17 cellular contexts compared by ENCODE assay signal in genomic region chr4:137370206-137370633, GRCh38.
DNase-seq lines count a peak whose midpoint lies in the region; ATAC-seq and TF ChIP-seq lines count a peak whose summit lies in the region.
"Had no signal": no experiment of that assay in that cellular context is flagged by ENCODE, and none has a peak within 500 bp of the region (broad histone marks: within the 10 kb centered on the region; RNA-seq: fewer than 3 reads in every experiment).

No MANE protein-coding gene starts in this region.

- H3K9me2 ChIP-seq in PC-3 (replicated peaks; ENCODE audit: low read length): no peaks in the 10 kb centered on the region

- no peak overlapping the region for H3K9ac ChIP-seq in PC-3 (ENCODE audit: low read length)
- H3K9ac ChIP-seq: BLaER1 had no signal

- H3K9me3 Mint-ChIP-seq in stimulated activated effector memory CD8-positive, alpha-beta T cell treated with anti-CD3 and anti-CD28 coated beads, Interleukin-12 subunit alpha, Interleukin-12 subunit beta, amount 100 ng/mL, for 72 hours: peaks cover 20% of the 10 kb centered on the region
- no peaks in the 10 kb centered on the region for H3K9me3 Mint-ChIP-seq in activated naive CD4-positive, alpha-beta T cell treated with anti-CD3 and anti-CD28 coated beads, Interleukin-2, amount 10 ng/mL, durations not matched to agents 7 days and 5 days
- H3K9me3 Mint-ChIP-seq: GM23338 had no signal

- DNase-seq in EH (ENCODE audit: low read depth) (peak; percentile 77), PC-3 (peak; percentile 60), epithelial cell of esophagus (ENCODE audit: low read depth) (peak; percentile 85), non-pigmented ciliary epithelial cell (ENCODE audit: low read depth) (peak; percentile 36), HuH-7 (ENCODE audit: low spot score) (no peak)
- no peak for DNase-seq in stimulated activated effector memory CD8-positive, alpha-beta T cell treated with anti-CD3 and anti-CD28 coated beads, Interleukin-12 subunit alpha, Interleukin-12 subunit beta, amount 100 ng/mL, for 72 hours (ENCODE audit: low spot score in 2 of 2)
- no peak for DNase-seq in activated naive CD4-positive, alpha-beta T cell treated with anti-CD3 and anti-CD28 coated beads, Interleukin-2, amount 10 ng/mL, durations not matched to agents 7 days and 5 days
- DNase-seq: activated CD8-positive, alpha-beta memory T cell treated with anti-CD3 and anti-CD28 coated beads for 24 hours; activated gamma-delta T cell; MM.1S; NK-92 treated with Interleukin-12 subunit alpha and Interleukin-12 subunit beta, amount 100 ng/mL, for 24 hours had no signal

- H3K4me3 ChIP-seq in PC-3 (ENCODE audit: low read length) (no peak overlapping the region), epithelial cell of esophagus (ENCODE audit: low read length) (no peak overlapping the region)
- H3K4me3 ChIP-seq: BLaER1, cardiac muscle cell, GM23338, prostate gland had no signal

- no peak overlapping the region for H3K27ac Mint-ChIP-seq in stimulated activated effector memory CD8-positive, alpha-beta T cell treated with anti-CD3 and anti-CD28 coated beads, Interleukin-12 subunit alpha, Interleukin-12 subunit beta, amount 100 ng/mL, for 72 hours
- no peak overlapping the region for H3K27ac Mint-ChIP-seq in activated naive CD4-positive, alpha-beta T cell treated with anti-CD3 and anti-CD28 coated beads, Interleukin-2, amount 10 ng/mL, durations not matched to agents 7 days and 5 days
- H3K27ac Mint-ChIP-seq: GM23338; stimulated activated memory B cell treated with anti-CD40 and anti-IgM and Interleukin-4, amounts not matched to agents 10 μg/mL and 1 μg/mL and 100 μg/mL, for 72 hours had no signal

- H3K79me2 ChIP-seq in PC-3 (ENCODE audit: low read length): no peaks in the 10 kb centered on the region

- peak; percentile 87 for ATAC-seq in PC-3
- no peak for ATAC-seq in stimulated activated effector memory CD8-positive, alpha-beta T cell treated with anti-CD3 and anti-CD28 coated beads, Interleukin-12 subunit alpha, Interleukin-12 subunit beta, amount 100 ng/mL, for 72 hours
- ATAC-seq in HG03565 (IDR thresholded peaks at IDR 0.05; ENCODE audit: unreplicated experiment): no peak
- ATAC-seq: GM23338; stimulated activated memory B cell treated with anti-CD40 and anti-IgM and Interleukin-4, amounts not matched to agents 10 μg/mL and 1 μg/mL and 100 μg/mL, for 72 hours had no signal

- H3K4me2 ChIP-seq in PC-3 (ENCODE audit: low read length): no peak overlapping the region
- H3K4me2 ChIP-seq: BLaER1, GM23338 had no signal

- no peaks in the 10 kb centered on the region for H3K4me1 Mint-ChIP-seq in stimulated activated effector memory CD8-positive, alpha-beta T cell treated with anti-CD3 and anti-CD28 coated beads, Interleukin-12 subunit alpha, Interleukin-12 subunit beta, amount 100 ng/mL, for 72 hours
- H3K4me1 Mint-ChIP-seq in activated naive CD4-positive, alpha-beta T cell treated with anti-CD3 and anti-CD28 coated beads, Interleukin-2, amount 10 ng/mL, durations not matched to agents 7 days and 5 days: no peaks in the 10 kb centered on the region
- H3K4me1 Mint-ChIP-seq: stimulated activated memory B cell treated with anti-CD40 and anti-IgM and Interleukin-4, amounts not matched to agents 10 μg/mL and 1 μg/mL and 100 μg/mL, for 72 hours had no signal

- no peaks in the 10 kb centered on the region for H3K9me3 ChIP-seq in PC-3 (ENCODE audit: low read length)
- H3K9me3 ChIP-seq: BLaER1, prostate gland had no signal

- H3K4me1 ChIP-seq in PC-3 (ENCODE audit: insufficient read depth, low read length): peaks cover 12% of the 10 kb centered on the region; the same call in 1 of the 2 replicates
- H3K4me1 ChIP-seq: BLaER1, prostate gland had no signal

- intact Hi-C loops in PC-3 (cut with micrococcal nuclease): loop anchor here (5.0 kb wide), 1 partner anchor 162 kb away; the partner anchor contains the start of gene PCDH18

- H4K20me1 ChIP-seq in PC-3 (ENCODE audit: low read length): no peaks in the 10 kb centered on the region
- H4K20me1 ChIP-seq: BLaER1 had no signal

- POLR2A ChIA-PET in PC-3 (lab: Charles Lee; ENCODE audit: unreplicated experiment): no interaction called here

- no peak overlapping the region for H2AFZ ChIP-seq in PC-3 (ENCODE audit: low read length)
- H2AFZ ChIP-seq: GM23338 had no signal

- no peak overlapping the region for H3K27ac ChIP-seq in PC-3 (ENCODE audit: low read length)
- H3K27ac ChIP-seq: BLaER1, cardiac muscle cell, prostate gland had no signal

- H3K27me3 Mint-ChIP-seq in activated naive CD4-positive, alpha-beta T cell treated with anti-CD3 and anti-CD28 coated beads, Interleukin-2, amount 10 ng/mL, durations not matched to agents 7 days and 5 days: no peaks in the 10 kb centered on the region
- H3K27me3 Mint-ChIP-seq: stimulated activated memory B cell treated with anti-CD40 and anti-IgM and Interleukin-4, amounts not matched to agents 10 μg/mL and 1 μg/mL and 100 μg/mL, for 72 hours had no signal

- no peak overlapping the region for H3K4me3 Mint-ChIP-seq in stimulated activated effector memory CD8-positive, alpha-beta T cell treated with anti-CD3 and anti-CD28 coated beads, Interleukin-12 subunit alpha, Interleukin-12 subunit beta, amount 100 ng/mL, for 72 hours
- no peak overlapping the region for H3K4me3 Mint-ChIP-seq in activated naive CD4-positive, alpha-beta T cell treated with anti-CD3 and anti-CD28 coated beads, Interleukin-2, amount 10 ng/mL, durations not matched to agents 7 days and 5 days
- H3K4me3 Mint-ChIP-seq: GM23338; stimulated activated memory B cell treated with anti-CD40 and anti-IgM and Interleukin-4, amounts not matched to agents 10 μg/mL and 1 μg/mL and 100 μg/mL, for 72 hours had no signal

- BruUV-seq in PC-3 (replicated peaks; lab: Mats Ljungman, UMichigan): no TSS peak

- H3F3A ChIP-seq in PC-3 (ENCODE audit: low read length, unreplicated experiment): no peaks in the 10 kb centered on the region

- CTCF ChIA-PET in PC-3 (lab: Charles Lee): no interaction called here
- CTCF ChIA-PET in activated naive CD4-positive, alpha-beta T cell treated with anti-CD3 and anti-CD28 coated beads, Interleukin-2, amount 10 ng/mL, durations not matched to agents 7 days and 5 days (lab: Charles Lee): interaction anchor here (0.6 kb wide), 1 partner anchor 1338 kb away, joined by 3 read pairs; no protein-coding TSS in a partner anchor

- H3K36me3 Mint-ChIP-seq in stimulated activated effector memory CD8-positive, alpha-beta T cell treated with anti-CD3 and anti-CD28 coated beads, Interleukin-12 subunit alpha, Interleukin-12 subunit beta, amount 100 ng/mL, for 72 hours: no peaks in the 10 kb centered on the region
- no peaks in the 10 kb centered on the region for H3K36me3 Mint-ChIP-seq in activated naive CD4-positive, alpha-beta T cell treated with anti-CD3 and anti-CD28 coated beads, Interleukin-2, amount 10 ng/mL, durations not matched to agents 7 days and 5 days
- H3K36me3 Mint-ChIP-seq: stimulated activated memory B cell treated with anti-CD40 and anti-IgM and Interleukin-4, amounts not matched to agents 10 μg/mL and 1 μg/mL and 100 μg/mL, for 72 hours had no signal

- H3K27me3 ChIP-seq in PC-3 (ENCODE audit: low read length): no peaks in the 10 kb centered on the region
- H3K27me3 ChIP-seq: BLaER1, cardiac muscle cell had no signal

- no peaks in the 10 kb centered on the region for H3K36me3 ChIP-seq in PC-3 (ENCODE audit: low read depth, low read length)
- H3K36me3 ChIP-seq: BLaER1, cardiac muscle cell, prostate gland had no signal

- no peak for TF ChIP-seq CTCF in PC-3 (conservative IDR thresholded peaks at IDR 0.05; ENCODE audit: low read depth, low read length)
- TF ChIP-seq CTCF in epithelial cell of esophagus (IDR thresholded peaks at IDR 0.05; ENCODE audit: insufficient read depth, low read depth, low read length, missing control alignments): no peak

Comparison
In these comparisons a context has a peak if more than half of its experiments do, and no peak if none do; other contexts are left out.
1. DNase-seq: peak in EH (single experiment), PC-3 (single experiment), epithelial cell of esophagus (single experiment) and non-pigmented ciliary epithelial cell (single experiment); none in stimulated activated effector memory CD8-positive, alpha-beta T cell treated with anti-CD3 and anti-CD28 coated beads, Interleukin-12 subunit alpha, Interleukin-12 subunit beta, amount 100 ng/mL, for 72 hours (0 of 2), HuH-7 (single experiment) and activated naive CD4-positive, alpha-beta T cell treated with anti-CD3 and anti-CD28 coated beads, Interleukin-2, amount 10 ng/mL, durations not matched to agents 7 days and 5 days (single experiment).